Comparison of ENCODE assay signal across 7 cellular contexts in genomic region chr1:43833902-43834279, GRCh38.
A peak's percentile ranks its signal among the peaks of the same experiment; 100 is the strongest.
DNase-seq lines count a peak whose midpoint lies in the region; ATAC-seq and TF ChIP-seq lines count a peak whose summit lies in the region.
"Not testable (repeated sequence)": the region's sequence is repeated elsewhere in the genome, so short reads cannot be mapped to it uniquely, and the experiment has no call there.

No MANE protein-coding gene starts in this region.

- H3K4me3 Mint-ChIP-seq in WTC11, result not testable (repeated sequence)
- peak overlapping the region; percentile 13 for H3K4me3 Mint-ChIP-seq in activated naive CD8-positive, alpha-beta T cell treated with anti-CD3 and anti-CD28 coated beads, Interleukin-2, amount 50 U/mL, for 24 hours
- H3K4me3 Mint-ChIP-seq in naive thymus-derived CD4-positive, alpha-beta T cell, result peak overlapping the region in 7 of 10 donors; percentile 5 to 82 (median 48)
- H3K4me3 Mint-ChIP-seq in stimulated activated naive B cell treated with anti-CD40 and anti-IgM and Interleukin-4, amounts not matched to agents 10 μg/mL and 1 μg/mL and 100 μg/mL, for 72 hours, result peak overlapping the region; percentile 71 to 74

- peaks cover 28 to 63% (median 48%) of the 10 kb centered on the region in 4 donors for H3K4me1 ChIP-seq in esophagus muscularis mucosa
- H3K4me1 ChIP-seq in naive thymus-derived CD4-positive, alpha-beta T cell (ENCODE audit: control insufficient read depth in 2 of 2, insufficient read depth in 2 of 2, low read length in 2 of 2), result peaks cover 3 to 34% of the 10 kb centered on the region in 2 donors

- H3K4me3 ChIP-seq in GM08714 (ENCODE audit: low read length), result peak overlapping the region; percentile 8; the same call in 1 of the 2 replicates
- peak overlapping the region; percentile 52 for H3K4me3 ChIP-seq in NB4 (ENCODE audit: low read depth, low read length)
- H3K4me3 ChIP-seq in esophagus muscularis mucosa; naive thymus-derived CD4-positive, alpha-beta T cell (ENCODE audit: low read length): not testable (repeated sequence)

- 78% methylated on average over 10 of the region's 10 CpGs for WGBS in esophagus muscularis mucosa

- peak overlapping the region; percentile 18; the same call in 1 of the 2 replicates for H3K27ac Mint-ChIP-seq in WTC11
- peak overlapping the region; percentile 90 for H3K27ac Mint-ChIP-seq in activated naive CD8-positive, alpha-beta T cell treated with anti-CD3 and anti-CD28 coated beads, Interleukin-2, amount 50 U/mL, for 24 hours
- H3K27ac Mint-ChIP-seq in naive thymus-derived CD4-positive, alpha-beta T cell, result peak overlapping the region in 6 of 9 donors; percentile 56 to 74 (median 68)
- peak overlapping the region; percentile 97 for H3K27ac Mint-ChIP-seq in stimulated activated naive B cell treated with anti-CD40 and anti-IgM and Interleukin-4, amounts not matched to agents 10 μg/mL and 1 μg/mL and 100 μg/mL, for 72 hours

- not testable (repeated sequence) for DNase-seq in NB4 (ENCODE audit: low read depth); WTC11 (ENCODE audit: low spot score); activated naive CD8-positive, alpha-beta T cell treated with anti-CD3 and anti-CD28 coated beads, Interleukin-2, amount 50 U/mL, for 24 hours; esophagus muscularis mucosa (ENCODE audit: extremely low spot score); naive thymus-derived CD4-positive, alpha-beta T cell; stimulated activated naive B cell treated with anti-CD40 and anti-IgM and Interleukin-4, amounts not matched to agents 10 μg/mL and 1 μg/mL and 100 μg/mL, for 72 hours

- H3K4me1 Mint-ChIP-seq in WTC11, result peaks cover 59% of the 10 kb centered on the region
- peaks cover 69% of the 10 kb centered on the region for H3K4me1 Mint-ChIP-seq in activated naive CD8-positive, alpha-beta T cell treated with anti-CD3 and anti-CD28 coated beads, Interleukin-2, amount 50 U/mL, for 24 hours
- peaks cover 23 to 78% (median 60%) of the 10 kb centered on the region in 7 donors for H3K4me1 Mint-ChIP-seq in naive thymus-derived CD4-positive, alpha-beta T cell
- H3K4me1 Mint-ChIP-seq in stimulated activated naive B cell treated with anti-CD40 and anti-IgM and Interleukin-4, amounts not matched to agents 10 μg/mL and 1 μg/mL and 100 μg/mL, for 72 hours, result peaks cover 54 to 89% of the 10 kb centered on the region in 2 donors

- POLR2A ChIA-PET in WTC11 (lab: Charles Lee); naive thymus-derived CD4-positive, alpha-beta T cell (lab: Charles Lee): not testable (repeated sequence)

- ATAC-seq in WTC11; activated naive CD8-positive, alpha-beta T cell treated with anti-CD3 and anti-CD28 coated beads, Interleukin-2, amount 50 U/mL, for 24 hours; naive thymus-derived CD4-positive, alpha-beta T cell; stimulated activated naive B cell treated with anti-CD40 and anti-IgM and Interleukin-4, amounts not matched to agents 10 μg/mL and 1 μg/mL and 100 μg/mL, for 72 hours (replicated peaks): not testable (repeated sequence)

- H3K27ac ChIP-seq in esophagus muscularis mucosa (replicated peaks in 1 of 4), result peak overlapping the region; percentile 66 to 80 (median 78)
- not testable (repeated sequence) for H3K27ac ChIP-seq in naive thymus-derived CD4-positive, alpha-beta T cell (ENCODE audit: low read depth, low read length)

- CTCF ChIA-PET in WTC11 (lab: Charles Lee), result interaction anchor here (0.8 kb wide), 1 partner anchor 101 kb away, joined by 5 read pairs; no protein-coding TSS in a partner anchor
- CTCF ChIA-PET in naive thymus-derived CD4-positive, alpha-beta T cell (lab: Charles Lee), result not testable (repeated sequence)

- H3K27me3 Mint-ChIP-seq in WTC11 (ENCODE audit: low read depth); activated naive CD8-positive, alpha-beta T cell treated with anti-CD3 and anti-CD28 coated beads, Interleukin-2, amount 50 U/mL, for 24 hours; naive thymus-derived CD4-positive, alpha-beta T cell; stimulated activated naive B cell treated with anti-CD40 and anti-IgM and Interleukin-4, amounts not matched to agents 10 μg/mL and 1 μg/mL and 100 μg/mL, for 72 hours: not testable (repeated sequence)

- H3K9me3 Mint-ChIP-seq in WTC11; activated naive CD8-positive, alpha-beta T cell treated with anti-CD3 and anti-CD28 coated beads, Interleukin-2, amount 50 U/mL, for 24 hours; naive thymus-derived CD4-positive, alpha-beta T cell; stimulated activated naive B cell treated with anti-CD40 and anti-IgM and Interleukin-4, amounts not matched to agents 10 μg/mL and 1 μg/mL and 100 μg/mL, for 72 hours: not testable (repeated sequence)

- not testable (repeated sequence) for TF ChIP-seq POLR2A in NB4 (IDR thresholded peaks at IDR 0.05; ENCODE audit: extremely low read depth, insufficient read length); esophagus muscularis mucosa (IDR thresholded peaks at IDR 0.05; ENCODE audit: low read depth)

- H3K27me3 ChIP-seq in esophagus muscularis mucosa; naive thymus-derived CD4-positive, alpha-beta T cell (ENCODE audit: control insufficient read depth in 2 of 2, insufficient read depth in 2 of 2, low read length in 2 of 2): not testable (repeated sequence)

- intact Hi-C loops in esophagus muscularis mucosa (cut with DNase I); naive thymus-derived CD4-positive, alpha-beta T cell (cut with micrococcal nuclease): not testable (repeated sequence)

- not testable (repeated sequence) for H3K9me3 ChIP-seq in esophagus muscularis mucosa; naive thymus-derived CD4-positive, alpha-beta T cell (ENCODE audit: control insufficient read depth in 2 of 3, low read length in 3 of 3)

- H3K36me3 ChIP-seq in esophagus muscularis mucosa, result peaks cover 0 to 19% (median 7%) of the 10 kb centered on the region in 4 donors
- not testable (repeated sequence) for H3K36me3 ChIP-seq in naive thymus-derived CD4-positive, alpha-beta T cell (ENCODE audit: control insufficient read depth in 2 of 3, insufficient read depth in 3 of 3, low read length in 3 of 3)

- not testable (repeated sequence) for H3K36me3 Mint-ChIP-seq in WTC11; activated naive CD8-positive, alpha-beta T cell treated with anti-CD3 and anti-CD28 coated beads, Interleukin-2, amount 50 U/mL, for 24 hours (ENCODE audit: low read depth)
- H3K36me3 Mint-ChIP-seq in naive thymus-derived CD4-positive, alpha-beta T cell, result peaks cover 3 to 28% (median 10%) of the 10 kb centered on the region in 5 donors
- peaks cover 14 to 16% of the 10 kb centered on the region in 2 donors for H3K36me3 Mint-ChIP-seq in stimulated activated naive B cell treated with anti-CD40 and anti-IgM and Interleukin-4, amounts not matched to agents 10 μg/mL and 1 μg/mL and 100 μg/mL, for 72 hours

- not testable (repeated sequence) for TF ChIP-seq EP300 in esophagus muscularis mucosa (IDR thresholded peaks at IDR 0.05)

- not testable (repeated sequence) for TF ChIP-seq CTCF in NB4 (IDR thresholded peaks at IDR 0.05; ENCODE audit: low read depth, low read length); WTC11 (IDR thresholded peaks at IDR 0.05); esophagus muscularis mucosa (IDR thresholded peaks at IDR 0.05)

TF ChIP-seq in WTC11, 78 proteins besides CTCF, POLR2A, EP300 and RAD21:
- TF ChIP-seq ZNF121 (CRISPR knock-in tag; IDR thresholded peaks at IDR 0.05), result 0 out of 2 replicates have a peak, but pooled peaks have one; percentile 67

Comparison
In these comparisons a context has a peak if more than half of its experiments do, and no peak if none do; other contexts are left out.
1. H3K27ac Mint-ChIP-seq: peak in every context shown above with its lines; median percentile 97 in stimulated activated naive B cell treated with anti-CD40 and anti-IgM and Interleukin-4, amounts not matched to agents 10 μg/mL and 1 μg/mL and 100 μg/mL, for 72 hours; 90 in activated naive CD8-positive, alpha-beta T cell treated with anti-CD3 and anti-CD28 coated beads, Interleukin-2, amount 50 U/mL, for 24 hours; 68 in naive thymus-derived CD4-positive, alpha-beta T cell; 18 in WTC11.